Comparison of ENCODE assay signal across 12 cellular contexts in the genomic region with DNA sequence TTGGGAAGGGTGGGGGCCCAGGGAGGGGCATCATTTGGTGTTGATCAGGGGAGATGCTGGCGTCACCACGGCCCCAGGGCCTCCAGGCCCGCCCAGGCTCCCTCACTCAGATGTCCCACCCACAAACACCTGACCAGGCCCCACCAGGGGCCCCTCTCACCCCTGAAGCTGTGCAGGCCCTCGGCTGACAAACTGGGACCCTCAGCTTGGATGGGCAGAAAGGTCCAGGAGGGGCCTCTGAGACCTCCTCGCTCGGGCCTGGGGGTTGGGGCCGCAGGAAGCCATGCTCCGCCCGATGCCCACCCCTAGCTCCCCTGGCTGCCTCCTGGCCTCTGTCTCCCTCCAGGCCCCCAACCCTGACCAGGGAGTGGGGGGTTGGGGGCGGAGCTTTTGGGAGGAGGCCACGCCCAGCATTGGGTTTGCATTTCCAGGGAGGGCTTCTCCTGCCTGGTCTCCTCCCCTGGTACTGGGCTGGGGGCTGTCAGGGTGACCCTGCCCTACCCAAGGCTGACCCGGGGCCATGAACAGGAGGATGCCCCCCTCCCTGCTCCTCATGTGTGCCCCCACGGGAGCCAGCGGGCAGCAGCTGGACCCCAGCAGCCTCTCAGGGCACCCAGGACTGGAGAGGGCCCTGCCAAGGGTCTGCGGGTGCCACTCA. TPM values are rescaled to one million over a fixed set of nuclear protein-coding genes. Genes with fewer than 3 reads are reported as not detected.
DNase-seq lines count a peak whose midpoint lies in the region; ATAC-seq and TF ChIP-seq lines count a peak whose summit lies in the region.
"Had no signal": no experiment of that assay in that cellular context is flagged by ENCODE, and none has a peak within 500 bp of the region (broad histone marks: within the 10 kb centered on the region; RNA-seq: fewer than 3 reads in every experiment).

No MANE protein-coding gene starts in this region.

- H3K4me3 ChIP-seq in mesenchymal stem cell (ENCODE audit: insufficient read depth in 1 of 2, low read depth in 1 of 2, low read length in 2 of 2) = no peak overlapping the region
- no peak overlapping the region for H3K4me3 ChIP-seq in upper lobe of left lung
- no peak overlapping the region for H3K4me3 ChIP-seq in hepatocyte
- H3K4me3 ChIP-seq: smooth muscle cell had no signal

- H3K18ac ChIP-seq in mesenchymal stem cell (ENCODE audit: low read depth in 1 of 2, low read length in 2 of 2) = peak overlapping the region; percentile 87

- no peaks in the 10 kb centered on the region for H3K79me2 ChIP-seq in hepatocyte

- H4K8ac ChIP-seq in mesenchymal stem cell (ENCODE audit: low read length) = peak overlapping the region; percentile 82

- TF ChIP-seq EP300 in upper lobe of left lung (IDR thresholded peaks at IDR 0.05) = no peak

- H4K20me1 ChIP-seq in hepatocyte (ENCODE audit: insufficient read depth, poor library complexity, severe bottlenecking) = no peaks in the 10 kb centered on the region

- peak overlapping the region in 1 of 2 experiments; percentile 49 for H3K14ac ChIP-seq in mesenchymal stem cell (ENCODE audit: low read length in 2 of 2)

- TF ChIP-seq POLR2A in upper lobe of left lung (IDR thresholded peaks at IDR 0.05) = no peak

- H2AFZ ChIP-seq in mesenchymal stem cell (ENCODE audit: low read depth, low read length) = no peak overlapping the region
- no peak overlapping the region for H2AFZ ChIP-seq in hepatocyte

- H4K91ac ChIP-seq in mesenchymal stem cell (ENCODE audit: low read length) = peak overlapping the region; percentile 87

- no peaks in the 10 kb centered on the region for H3K36me3 Mint-ChIP-seq in activated T-cell treated with anti-CD3 and anti-CD28 coated beads, Interleukin-2, amount 50 U/mL, for 72 hours (ENCODE audit: insufficient read depth in 2 of 2)
- no peaks in the 10 kb centered on the region for H3K36me3 Mint-ChIP-seq in chondrocyte (ENCODE audit: low read depth)

- 97% methylated on average over 9 of the region's 15 CpGs for WGBS in mesenchymal stem cell
- 95% methylated on average over 6 of the region's 15 CpGs; no CpG with 5 or more reads in 1 of the 2 donors for WGBS in upper lobe of left lung, 2 donors
- 97% methylated on average over 6 of the region's 15 CpGs for WGBS in hepatocyte (ENCODE audit: low lambda C conversion rate, missing lambda C conversion rate)

- H3K27ac Mint-ChIP-seq in activated T-cell treated with anti-CD3 and anti-CD28 coated beads, Interleukin-2, amount 50 U/mL, for 72 hours = no peak overlapping the region
- no peak overlapping the region for H3K27ac Mint-ChIP-seq in chondrocyte (ENCODE audit: unreplicated experiment)
- H3K27ac Mint-ChIP-seq: activated T-helper 2 cell treated with anti-CD3 and anti-CD28 coated beads, Interferon-gamma antibody, Interleukin-2, Interleukin-4, amounts not matched to agents 10 μg/mL and 5 μg/mL and 100 μg/mL, durations not matched to agents 14 hours and 24 hours and 36 hours; HFFc6 had no signal

- H3K9me3 ChIP-seq in mesenchymal stem cell (ENCODE audit: control insufficient read depth, low read length) = no peaks in the 10 kb centered on the region
- no peaks in the 10 kb centered on the region for H3K9me3 ChIP-seq in upper lobe of left lung
- no peaks in the 10 kb centered on the region for H3K9me3 ChIP-seq in hepatocyte (ENCODE audit: low read depth)

- no peaks in the 10 kb centered on the region for H3K27me3 Mint-ChIP-seq in activated T-cell treated with anti-CD3 and anti-CD28 coated beads, Interleukin-2, amount 50 U/mL, for 72 hours (ENCODE audit: low read depth)
- no peaks in the 10 kb centered on the region for H3K27me3 Mint-ChIP-seq in chondrocyte (ENCODE audit: low read depth)

- H3K79me1 ChIP-seq in mesenchymal stem cell (replicated peaks; ENCODE audit: low read length, poor library complexity, severe bottlenecking) = peaks cover 9% of the 10 kb centered on the region

- no peak overlapping the region for H3K27ac ChIP-seq in mesenchymal stem cell (ENCODE audit: low read length, poor library complexity, severe bottlenecking)
- peak overlapping the region in 2 of 4 donors; percentile 58 to 91 for H3K27ac ChIP-seq in upper lobe of left lung
- H3K27ac ChIP-seq in hepatocyte = no peak overlapping the region

- H3K4me2 ChIP-seq in mesenchymal stem cell (ENCODE audit: low read length, poor library complexity, severe bottlenecking) (no peak overlapping the region), hepatocyte (no peak overlapping the region)
- H3K4me2 ChIP-seq: smooth muscle cell had no signal

- H3K9me3 Mint-ChIP-seq in activated T-cell treated with anti-CD3 and anti-CD28 coated beads, Interleukin-2, amount 50 U/mL, for 72 hours = no peaks in the 10 kb centered on the region
- H3K9me3 Mint-ChIP-seq in chondrocyte (ENCODE audit: low read depth) = no peaks in the 10 kb centered on the region
- H3K9me3 Mint-ChIP-seq: activated T-helper 2 cell treated with anti-CD3 and anti-CD28 coated beads, Interferon-gamma antibody, Interleukin-2, Interleukin-4, amounts not matched to agents 10 μg/mL and 5 μg/mL and 100 μg/mL, durations not matched to agents 14 hours and 24 hours and 36 hours; HFFc6 had no signal

- H3K27me3 ChIP-seq in mesenchymal stem cell (ENCODE audit: control insufficient read depth in 1 of 2, insufficient read depth in 1 of 2, low read length in 2 of 2) (no peaks in the 10 kb centered on the region), upper lobe of left lung (no peaks in the 10 kb centered on the region), hepatocyte (no peaks in the 10 kb centered on the region)

- H2BK120ac ChIP-seq in mesenchymal stem cell (ENCODE audit: low read depth, low read length) = peak overlapping the region; percentile 78

- no peak overlapping the region for H3K9ac ChIP-seq in mesenchymal stem cell (ENCODE audit: low read length)

- peak overlapping the region; percentile 76 to 92 for H2BK12ac ChIP-seq in mesenchymal stem cell (ENCODE audit: low read length in 2 of 2)

- H2AK5ac ChIP-seq in mesenchymal stem cell (ENCODE audit: low read length, severe bottlenecking) = peak overlapping the region; percentile 7

- H3K9me2 ChIP-seq in hepatocyte (replicated peaks; ENCODE audit: insufficient read depth) = no peaks in the 10 kb centered on the region

- H3K4me1 Mint-ChIP-seq in activated T-cell treated with anti-CD3 and anti-CD28 coated beads, Interleukin-2, amount 50 U/mL, for 72 hours (ENCODE audit: low read depth) = peaks cover 24% of the 10 kb centered on the region
- peaks cover 60% of the 10 kb centered on the region for H3K4me1 Mint-ChIP-seq in chondrocyte (ENCODE audit: low read depth)

- H2BK5ac ChIP-seq in mesenchymal stem cell (ENCODE audit: low read depth, low read length, poor library complexity, severe bottlenecking) = no peak overlapping the region

- H3K4me1 ChIP-seq in mesenchymal stem cell (ENCODE audit: control insufficient read depth, insufficient read depth, low read depth, low read length) = peaks cover 77% of the 10 kb centered on the region
- peaks cover 70 to 90% (median 86%) of the 10 kb centered on the region in 4 donors for H3K4me1 ChIP-seq in upper lobe of left lung
- H3K4me1 ChIP-seq in hepatocyte (ENCODE audit: insufficient read depth) = peaks cover 72% of the 10 kb centered on the region

- no peak overlapping the region for H3K4me3 Mint-ChIP-seq in activated T-cell treated with anti-CD3 and anti-CD28 coated beads, Interleukin-2, amount 50 U/mL, for 72 hours
- H3K4me3 Mint-ChIP-seq in chondrocyte (ENCODE audit: unreplicated experiment) = no peak overlapping the region
- H3K4me3 Mint-ChIP-seq: HFFc6 had no signal

- H3K36me3 ChIP-seq in mesenchymal stem cell (ENCODE audit: control insufficient read depth in 1 of 2, insufficient read depth in 2 of 2, low read depth in 1 of 2, low read length in 2 of 2) (peaks cover 1 to 41% of the 10 kb centered on the region in 2 experiments), upper lobe of left lung (peaks cover 0 to 5% (median 2%) of the 10 kb centered on the region in 4 donors), hepatocyte (replicated peaks; ENCODE audit: insufficient read depth, low read depth) (no peaks in the 10 kb centered on the region)

- peak overlapping the region; percentile 96 for H2BK15ac ChIP-seq in mesenchymal stem cell (ENCODE audit: low read depth, poor library complexity, severe bottlenecking)

- TF ChIP-seq CTCF in chondrocyte (IDR thresholded peaks at IDR 0.05) (no peak), upper lobe of left lung (IDR thresholded peaks at IDR 0.05) (no peak), hepatocyte (IDR thresholded peaks at IDR 0.05; ENCODE audit: poor library complexity) (no peak)

- no peak for ATAC-seq in activated T-cell treated with anti-CD3 and anti-CD28 coated beads, Interleukin-2, amount 50 U/mL, for 72 hours (replicated peaks in 1 of 2)
- ATAC-seq in upper lobe of left lung (ENCODE audit: low FRiP score in 2 of 2) (no peak), GM19328 (IDR thresholded peaks at IDR 0.05; ENCODE audit: unreplicated experiment) (no peak)

- DNase-seq in activated T-cell treated with anti-CD3 and anti-CD28 coated beads, Interleukin-2, amount 50 U/mL, for 1 hour = peak; percentile 17
- no peak for DNase-seq in activated T-cell treated with anti-CD3 and anti-CD28 coated beads, Interleukin-2, amount 50 U/mL, for 72 hours
- DNase-seq in chondrocyte (ENCODE audit: low spot score) (peak; percentile 86), mesenchymal stem cell (no peak), upper lobe of left lung (peak; percentile 11 to 66), midbrain (lab: John Stamatoyannopoulos, UW) (no peak), hepatocyte (ENCODE audit: low spot score) (no peak)
- DNase-seq: HFFc6, NCI-H226 had no signal

- H3K23ac ChIP-seq in mesenchymal stem cell (ENCODE audit: low read length in 2 of 2) = no peak overlapping the region

- peak overlapping the region; percentile 75 to 76 for H3K4ac ChIP-seq in mesenchymal stem cell (ENCODE audit: low read depth in 1 of 2, low read length in 2 of 2)

RNA-seq across cellular contexts. Expression of gene SPON2, which starts 33.4 kb away (rescaled TPM):
- 1 to 10 TPM; 7.0 to 8.2 TPM for total RNA-seq in activated T-cell treated with anti-CD3 and anti-CD28 coated beads, Interleukin-2, amount 50 U/mL, for 72 hours
- total RNA-seq in chondrocyte (158 to 184 TPM (median 162 TPM) in 3 replicates), upper lobe of left lung (10 to 100 TPM; 23.2 to 81.3 (median 50.8) TPM), hepatocyte (308 and 403 TPM in 2 replicates)
- 3,023 TPM for polyA plus RNA-seq in mesenchymal stem cell (2013, experiment 1 of 2)
- 3,062 TPM for polyA plus RNA-seq in mesenchymal stem cell (2013, experiment 2 of 2)
- polyA plus RNA-seq in hepatocyte = 1,210 and 1,380 TPM in 2 replicates

RNA-seq across cellular contexts. Expression of gene CTBP1, which starts 43.2 kb away (rescaled TPM):
- 100 to 1,000 TPM; 182 to 190 TPM for total RNA-seq in activated T-cell treated with anti-CD3 and anti-CD28 coated beads, Interleukin-2, amount 50 U/mL, for 72 hours
- total RNA-seq in chondrocyte = 147 to 175 TPM (median 151 TPM) in 3 replicates
- 96.7 TPM for polyA plus RNA-seq in mesenchymal stem cell (2013, experiment 1 of 2)
- polyA plus RNA-seq in mesenchymal stem cell (2013, experiment 2 of 2) = 92.8 TPM
- total RNA-seq in upper lobe of left lung = 100 to 1,000 TPM; 142 to 483 (median 213) TPM
- total RNA-seq in hepatocyte = 129 and 169 TPM in 2 replicates
- 147 and 179 TPM in 2 replicates for polyA plus RNA-seq in hepatocyte

Comparison
In these comparisons a context has a peak if more than half of its experiments do, and no peak if none do; other contexts are left out.
1. DNase-seq: peak in activated T-cell treated with anti-CD3 and anti-CD28 coated beads, Interleukin-2, amount 50 U/mL, for 1 hour (single experiment), chondrocyte (single experiment) and upper lobe of left lung (2 of 2); none in activated T-cell treated with anti-CD3 and anti-CD28 coated beads, Interleukin-2, amount 50 U/mL, for 72 hours (0 of 2), mesenchymal stem cell (single experiment), midbrain (single experiment) and hepatocyte (single experiment).